2 cellular contexts compared by ENCODE assay signal in the genomic region with DNA sequence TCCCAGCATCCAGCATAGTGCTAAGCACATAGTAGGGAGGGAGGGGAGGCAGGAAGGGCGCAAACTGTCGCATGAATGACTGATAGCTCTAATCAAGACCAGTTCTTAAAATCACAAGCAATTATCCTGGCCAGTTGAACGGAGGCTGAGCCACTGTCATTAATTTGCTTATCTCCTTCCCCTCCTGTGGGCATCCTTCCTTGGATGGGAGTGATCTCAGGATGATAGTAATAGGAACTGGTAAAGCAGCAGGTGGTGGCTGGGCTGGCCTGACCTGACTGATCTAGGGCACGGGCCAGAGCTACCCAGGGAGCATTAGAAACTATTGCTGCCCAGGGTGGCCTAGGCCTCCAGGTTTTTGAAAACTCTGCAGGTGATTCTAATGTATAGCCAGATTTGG.
TF ChIP-seq lines count a peak whose summit lies in the region.

No MANE protein-coding gene starts in this region.

TF ChIP-seq in SK-N-SH, 30 proteins besides CTCF, POLR2A, EP300 and RAD21 (continued from another document and continues in another):
- TF ChIP-seq, protein P1, sequence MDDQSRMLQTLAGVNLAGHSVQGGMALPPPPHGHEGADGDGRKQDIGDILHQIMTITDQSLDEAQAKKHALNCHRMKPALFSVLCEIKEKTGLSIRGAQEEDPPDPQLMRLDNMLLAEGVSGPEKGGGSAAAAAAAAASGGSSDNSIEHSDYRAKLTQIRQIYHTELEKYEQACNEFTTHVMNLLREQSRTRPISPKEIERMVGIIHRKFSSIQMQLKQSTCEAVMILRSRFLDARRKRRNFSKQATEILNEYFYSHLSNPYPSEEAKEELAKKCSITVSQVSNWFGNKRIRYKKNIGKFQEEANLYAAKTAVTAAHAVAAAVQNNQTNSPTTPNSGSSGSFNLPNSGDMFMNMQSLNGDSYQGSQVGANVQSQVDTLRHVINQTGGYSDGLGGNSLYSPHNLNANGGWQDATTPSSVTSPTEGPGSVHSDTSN (IDR thresholded peaks at IDR 0.05) = no peak
- TF ChIP-seq, protein P2, sequence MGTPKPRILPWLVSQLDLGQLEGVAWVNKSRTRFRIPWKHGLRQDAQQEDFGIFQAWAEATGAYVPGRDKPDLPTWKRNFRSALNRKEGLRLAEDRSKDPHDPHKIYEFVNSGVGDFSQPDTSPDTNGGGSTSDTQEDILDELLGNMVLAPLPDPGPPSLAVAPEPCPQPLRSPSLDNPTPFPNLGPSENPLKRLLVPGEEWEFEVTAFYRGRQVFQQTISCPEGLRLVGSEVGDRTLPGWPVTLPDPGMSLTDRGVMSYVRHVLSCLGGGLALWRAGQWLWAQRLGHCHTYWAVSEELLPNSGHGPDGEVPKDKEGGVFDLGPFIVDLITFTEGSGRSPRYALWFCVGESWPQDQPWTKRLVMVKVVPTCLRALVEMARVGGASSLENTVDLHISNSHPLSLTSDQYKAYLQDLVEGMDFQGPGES (IDR thresholded peaks at IDR 0.05; ENCODE audit: low read depth, low read length) = no peak
- TF ChIP-seq, protein P3, sequence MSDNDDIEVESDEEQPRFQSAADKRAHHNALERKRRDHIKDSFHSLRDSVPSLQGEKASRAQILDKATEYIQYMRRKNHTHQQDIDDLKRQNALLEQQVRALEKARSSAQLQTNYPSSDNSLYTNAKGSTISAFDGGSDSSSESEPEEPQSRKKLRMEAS (IDR thresholded peaks at IDR 0.05; ENCODE audit: low read depth) = no peak
- TF ChIP-seq FOXJ3 (CRISPR knock-in tag; IDR thresholded peaks at IDR 0.05) (peak; percentile 89), CHD2 (IDR thresholded peaks at IDR 0.05; ENCODE audit: low read length, partially characterized antibody) (peak; percentile 31), POLR2AphosphoS5 (IDR thresholded peaks at IDR 0.05; ENCODE audit: low read depth, low read length) (no peak), TAF1 (IDR thresholded peaks at IDR 0.05; ENCODE audit: borderline replicate concordance, low read depth, low read length) (no peak), GATA2 (CRISPR knock-in tag; IDR thresholded peaks at IDR 0.05) (peak; percentile 91), TCF12 (IDR thresholded peaks at IDR 0.05) (no peak), MXI1 (IDR thresholded peaks at IDR 0.05; ENCODE audit: low read depth, low read length) (peak; percentile 54; the same call in 1 of the 2 replicates), SMC3 (IDR thresholded peaks at IDR 0.05; ENCODE audit: low read depth, low read length) (no peak), MEF2A (IDR thresholded peaks at IDR 0.05; ENCODE audit: borderline replicate concordance, low read depth) (no peak), FOSL2 (IDR thresholded peaks at IDR 0.05; ENCODE audit: borderline replicate concordance, low read depth) (no peak), FOXM1 (IDR thresholded peaks at IDR 0.05; ENCODE audit: low read depth) (no peak), SIN3A (IDR thresholded peaks at IDR 0.05; ENCODE audit: borderline replicate concordance, low read depth, low read length) (no peak), JUND (IDR thresholded peaks at IDR 0.05) (no peak), RFX5 (IDR thresholded peaks at IDR 0.05; ENCODE audit: low read length) (no peak)
- TF ChIP-seq, protein P4, sequence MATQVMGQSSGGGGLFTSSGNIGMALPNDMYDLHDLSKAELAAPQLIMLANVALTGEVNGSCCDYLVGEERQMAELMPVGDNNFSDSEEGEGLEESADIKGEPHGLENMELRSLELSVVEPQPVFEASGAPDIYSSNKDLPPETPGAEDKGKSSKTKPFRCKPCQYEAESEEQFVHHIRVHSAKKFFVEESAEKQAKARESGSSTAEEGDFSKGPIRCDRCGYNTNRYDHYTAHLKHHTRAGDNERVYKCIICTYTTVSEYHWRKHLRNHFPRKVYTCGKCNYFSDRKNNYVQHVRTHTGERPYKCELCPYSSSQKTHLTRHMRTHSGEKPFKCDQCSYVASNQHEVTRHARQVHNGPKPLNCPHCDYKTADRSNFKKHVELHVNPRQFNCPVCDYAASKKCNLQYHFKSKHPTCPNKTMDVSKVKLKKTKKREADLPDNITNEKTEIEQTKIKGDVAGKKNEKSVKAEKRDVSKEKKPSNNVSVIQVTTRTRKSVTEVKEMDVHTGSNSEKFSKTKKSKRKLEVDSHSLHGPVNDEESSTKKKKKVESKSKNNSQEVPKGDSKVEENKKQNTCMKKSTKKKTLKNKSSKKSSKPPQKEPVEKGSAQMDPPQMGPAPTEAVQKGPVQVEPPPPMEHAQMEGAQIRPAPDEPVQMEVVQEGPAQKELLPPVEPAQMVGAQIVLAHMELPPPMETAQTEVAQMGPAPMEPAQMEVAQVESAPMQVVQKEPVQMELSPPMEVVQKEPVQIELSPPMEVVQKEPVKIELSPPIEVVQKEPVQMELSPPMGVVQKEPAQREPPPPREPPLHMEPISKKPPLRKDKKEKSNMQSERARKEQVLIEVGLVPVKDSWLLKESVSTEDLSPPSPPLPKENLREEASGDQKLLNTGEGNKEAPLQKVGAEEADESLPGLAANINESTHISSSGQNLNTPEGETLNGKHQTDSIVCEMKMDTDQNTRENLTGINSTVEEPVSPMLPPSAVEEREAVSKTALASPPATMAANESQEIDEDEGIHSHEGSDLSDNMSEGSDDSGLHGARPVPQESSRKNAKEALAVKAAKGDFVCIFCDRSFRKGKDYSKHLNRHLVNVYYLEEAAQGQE (IDR thresholded peaks at IDR 0.05; ENCODE audit: low read depth, low read length) = no peak
- TF ChIP-seq, protein P5, sequence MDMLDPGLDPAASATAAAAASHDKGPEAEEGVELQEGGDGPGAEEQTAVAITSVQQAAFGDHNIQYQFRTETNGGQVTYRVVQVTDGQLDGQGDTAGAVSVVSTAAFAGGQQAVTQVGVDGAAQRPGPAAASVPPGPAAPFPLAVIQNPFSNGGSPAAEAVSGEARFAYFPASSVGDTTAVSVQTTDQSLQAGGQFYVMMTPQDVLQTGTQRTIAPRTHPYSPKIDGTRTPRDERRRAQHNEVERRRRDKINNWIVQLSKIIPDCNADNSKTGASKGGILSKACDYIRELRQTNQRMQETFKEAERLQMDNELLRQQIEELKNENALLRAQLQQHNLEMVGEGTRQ (IDR thresholded peaks at IDR 0.05; ENCODE audit: borderline replicate concordance, low read depth, low read length) = no peak
- TF ChIP-seq, protein P6, sequence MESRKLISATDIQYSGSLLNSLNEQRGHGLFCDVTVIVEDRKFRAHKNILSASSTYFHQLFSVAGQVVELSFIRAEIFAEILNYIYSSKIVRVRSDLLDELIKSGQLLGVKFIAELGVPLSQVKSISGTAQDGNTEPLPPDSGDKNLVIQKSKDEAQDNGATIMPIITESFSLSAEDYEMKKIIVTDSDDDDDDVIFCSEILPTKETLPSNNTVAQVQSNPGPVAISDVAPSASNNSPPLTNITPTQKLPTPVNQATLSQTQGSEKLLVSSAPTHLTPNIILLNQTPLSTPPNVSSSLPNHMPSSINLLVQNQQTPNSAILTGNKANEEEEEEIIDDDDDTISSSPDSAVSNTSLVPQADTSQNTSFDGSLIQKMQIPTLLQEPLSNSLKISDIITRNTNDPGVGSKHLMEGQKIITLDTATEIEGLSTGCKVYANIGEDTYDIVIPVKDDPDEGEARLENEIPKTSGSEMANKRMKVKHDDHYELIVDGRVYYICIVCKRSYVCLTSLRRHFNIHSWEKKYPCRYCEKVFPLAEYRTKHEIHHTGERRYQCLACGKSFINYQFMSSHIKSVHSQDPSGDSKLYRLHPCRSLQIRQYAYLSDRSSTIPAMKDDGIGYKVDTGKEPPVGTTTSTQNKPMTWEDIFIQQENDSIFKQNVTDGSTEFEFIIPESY (IDR thresholded peaks at IDR 0.05; ENCODE audit: borderline replicate concordance, low read depth) = no peak

TF ChIP-seq in SK-N-SH treated with all-trans-retinoic acid at 6 μM for 48 hours, 23 proteins besides CTCF, POLR2A, EP300 and RAD21 (continued from another document):
- TF ChIP-seq, protein P7, sequence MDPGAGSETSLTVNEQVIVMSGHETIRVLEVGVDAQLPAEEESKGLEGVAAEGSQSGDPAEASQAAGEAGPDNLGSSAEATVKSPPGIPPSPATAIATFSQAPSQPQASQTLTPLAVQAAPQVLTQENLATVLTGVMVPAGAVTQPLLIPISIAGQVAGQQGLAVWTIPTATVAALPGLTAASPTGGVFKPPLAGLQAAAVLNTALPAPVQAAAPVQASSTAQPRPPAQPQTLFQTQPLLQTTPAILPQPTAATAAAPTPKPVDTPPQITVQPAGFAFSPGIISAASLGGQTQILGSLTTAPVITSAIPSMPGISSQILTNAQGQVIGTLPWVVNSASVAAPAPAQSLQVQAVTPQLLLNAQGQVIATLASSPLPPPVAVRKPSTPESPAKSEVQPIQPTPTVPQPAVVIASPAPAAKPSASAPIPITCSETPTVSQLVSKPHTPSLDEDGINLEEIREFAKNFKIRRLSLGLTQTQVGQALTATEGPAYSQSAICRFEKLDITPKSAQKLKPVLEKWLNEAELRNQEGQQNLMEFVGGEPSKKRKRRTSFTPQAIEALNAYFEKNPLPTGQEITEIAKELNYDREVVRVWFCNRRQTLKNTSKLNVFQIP (CRISPR knock-in tag; IDR thresholded peaks at IDR 0.05; ENCODE audit: borderline replicate concordance, low read depth) = no peak
- no peak for TF ChIP-seq ZC3H10 (CRISPR knock-in tag; IDR thresholded peaks at IDR 0.05)
- TF ChIP-seq ARNTL (CRISPR knock-in tag; IDR thresholded peaks at IDR 0.05; ENCODE audit: borderline replicate concordance, low read depth) = no peak
- no peak for TF ChIP-seq ESRRG (CRISPR knock-in tag; IDR thresholded peaks at IDR 0.05)
- no peak for TF ChIP-seq ZNF8 (CRISPR knock-in tag; IDR thresholded peaks at IDR 0.05)
- no peak for TF ChIP-seq TOX (CRISPR knock-in tag; IDR thresholded peaks at IDR 0.05; ENCODE audit: borderline replicate concordance)
- TF ChIP-seq ZNF70 (CRISPR knock-in tag; IDR thresholded peaks at IDR 0.05) = no peak
- TF ChIP-seq, protein P8, sequence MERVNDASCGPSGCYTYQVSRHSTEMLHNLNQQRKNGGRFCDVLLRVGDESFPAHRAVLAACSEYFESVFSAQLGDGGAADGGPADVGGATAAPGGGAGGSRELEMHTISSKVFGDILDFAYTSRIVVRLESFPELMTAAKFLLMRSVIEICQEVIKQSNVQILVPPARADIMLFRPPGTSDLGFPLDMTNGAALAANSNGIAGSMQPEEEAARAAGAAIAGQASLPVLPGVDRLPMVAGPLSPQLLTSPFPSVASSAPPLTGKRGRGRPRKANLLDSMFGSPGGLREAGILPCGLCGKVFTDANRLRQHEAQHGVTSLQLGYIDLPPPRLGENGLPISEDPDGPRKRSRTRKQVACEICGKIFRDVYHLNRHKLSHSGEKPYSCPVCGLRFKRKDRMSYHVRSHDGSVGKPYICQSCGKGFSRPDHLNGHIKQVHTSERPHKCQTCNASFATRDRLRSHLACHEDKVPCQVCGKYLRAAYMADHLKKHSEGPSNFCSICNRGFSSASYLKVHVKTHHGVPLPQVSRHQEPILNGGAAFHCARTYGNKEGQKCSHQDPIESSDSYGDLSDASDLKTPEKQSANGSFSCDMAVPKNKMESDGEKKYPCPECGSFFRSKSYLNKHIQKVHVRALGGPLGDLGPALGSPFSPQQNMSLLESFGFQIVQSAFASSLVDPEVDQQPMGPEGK (CRISPR knock-in tag; IDR thresholded peaks at IDR 0.05; ENCODE audit: borderline replicate concordance) = no peak
- TF ChIP-seq BACH2 (CRISPR knock-in tag; IDR thresholded peaks at IDR 0.05; ENCODE audit: borderline replicate concordance) = no peak
- TF ChIP-seq, protein P9, sequence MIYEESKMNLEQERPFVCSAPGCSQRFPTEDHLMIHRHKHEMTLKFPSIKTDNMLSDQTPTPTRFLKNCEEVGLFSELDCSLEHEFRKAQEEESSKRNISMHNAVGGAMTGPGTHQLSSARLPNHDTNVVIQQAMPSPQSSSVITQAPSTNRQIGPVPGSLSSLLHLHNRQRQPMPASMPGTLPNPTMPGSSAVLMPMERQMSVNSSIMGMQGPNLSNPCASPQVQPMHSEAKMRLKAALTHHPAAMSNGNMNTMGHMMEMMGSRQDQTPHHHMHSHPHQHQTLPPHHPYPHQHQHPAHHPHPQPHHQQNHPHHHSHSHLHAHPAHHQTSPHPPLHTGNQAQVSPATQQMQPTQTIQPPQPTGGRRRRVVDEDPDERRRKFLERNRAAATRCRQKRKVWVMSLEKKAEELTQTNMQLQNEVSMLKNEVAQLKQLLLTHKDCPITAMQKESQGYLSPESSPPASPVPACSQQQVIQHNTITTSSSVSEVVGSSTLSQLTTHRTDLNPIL (CRISPR knock-in tag; IDR thresholded peaks at IDR 0.05; ENCODE audit: low read depth) = no peak
- no peak for TF ChIP-seq ISL1 (CRISPR knock-in tag; IDR thresholded peaks at IDR 0.05)
- TF ChIP-seq GLIS3 (CRISPR knock-in tag; IDR thresholded peaks at IDR 0.05) = no peak
- TF ChIP-seq ZFP30 (CRISPR knock-in tag; IDR thresholded peaks at IDR 0.05) = no peak
- TF ChIP-seq CSDC2 (CRISPR knock-in tag; IDR thresholded peaks at IDR 0.05) = no peak
